Comparison of ENCODE assay signal across 21 cellular contexts in genomic region chr11:116231540-116231939, GRCh38.
"Had no signal": no experiment of that assay in that cellular context is flagged by ENCODE, and none has a peak within 500 bp of the region (broad histone marks: within the 10 kb centered on the region; RNA-seq: fewer than 3 reads in every experiment).

No MANE protein-coding gene starts in this region.

- ATAC-seq: activated CD8-positive, alpha-beta T cell treated with anti-CD3 and anti-CD28 coated beads, Interleukin-2, amount 10 ng/mL, durations not matched to agents 7 days and 5 days; activated naive CD4-positive, alpha-beta T cell treated with anti-CD3 and anti-CD28 coated beads, Interleukin-2, amount 50 U/mL, for 72 hours; natural killer cell treated with Interleukin-12 subunit alpha and Interleukin-12 subunit beta and Interleukin-15 and Interleukin-18, amount 100 ng/mL, for 72 hours; right cardiac atrium; stimulated activated naive CD8-positive, alpha-beta T cell treated with anti-CD3 and anti-CD28 coated beads, Interleukin-15, Interleukin-2, amounts not matched to agents 100 U/mL and 50 U/mL, for 24 hours had no signal

- H3K9me3 Mint-ChIP-seq: natural killer cell treated with Interleukin-12 subunit alpha and Interleukin-12 subunit beta and Interleukin-15 and Interleukin-18, amount 100 ng/mL, for 72 hours had no signal

- H3K27ac ChIP-seq: ascending aorta, hepatocyte, left ventricle myocardium inferior, neutrophil, ovary, thyroid gland had no signal

- H3K4me3 Mint-ChIP-seq: activated CD8-positive, alpha-beta T cell treated with anti-CD3 and anti-CD28 coated beads, Interleukin-2, amount 10 ng/mL, durations not matched to agents 7 days and 5 days; natural killer cell treated with Interleukin-12 subunit alpha and Interleukin-12 subunit beta and Interleukin-15 and Interleukin-18, amount 100 ng/mL, for 72 hours had no signal

- H3K27me3 ChIP-seq: ascending aorta, neutrophil, ovary, thyroid gland had no signal

- H3K9me3 ChIP-seq: ascending aorta, left ventricle myocardium inferior, neutrophil, ovary, thyroid gland had no signal

- H3K36me3 Mint-ChIP-seq: activated naive CD4-positive, alpha-beta T cell treated with anti-CD3 and anti-CD28 coated beads, Interleukin-2, amount 50 U/mL, for 72 hours; natural killer cell treated with Interleukin-12 subunit alpha and Interleukin-12 subunit beta and Interleukin-15 and Interleukin-18, amount 100 ng/mL, for 72 hours had no signal

- H3K27ac Mint-ChIP-seq: activated CD8-positive, alpha-beta T cell treated with anti-CD3 and anti-CD28 coated beads, Interleukin-2, amount 10 ng/mL, durations not matched to agents 7 days and 5 days; activated naive CD4-positive, alpha-beta T cell treated with anti-CD3 and anti-CD28 coated beads, Interleukin-2, amount 50 U/mL, for 72 hours; natural killer cell treated with Interleukin-12 subunit alpha and Interleukin-12 subunit beta and Interleukin-15 and Interleukin-18, amount 100 ng/mL, for 72 hours had no signal

- DNase-seq: activated CD4-positive, alpha-beta T cell treated with anti-CD3 and anti-CD28 coated beads for 1 hour; activated CD4-positive, alpha-beta T cell treated with anti-CD3 and anti-CD28 coated beads, Interleukin-2, amount 50 U/mL, for 1 hour; activated CD8-positive, alpha-beta T cell treated with anti-CD3 and anti-CD28 coated beads, Interleukin-2, amount 10 ng/mL, durations not matched to agents 7 days and 5 days; central memory CD4-positive, alpha-beta T cell; dermis blood vessel endothelial cell; effector CD8-positive, alpha-beta T cell; erythroblast; foreskin melanocyte; glutamatergic neuron; left ventricle myocardium inferior; ovary; right cardiac atrium; stimulated activated CD4-positive, alpha-beta T cell treated with anti-CD3 and anti-CD28 coated beads, Interleukin-4, amount 100 ng/mL, for 4 hours; stimulated activated naive CD8-positive, alpha-beta T cell treated with anti-CD3 and anti-CD28 coated beads, Interleukin-15, Interleukin-2, amounts not matched to agents 100 U/mL and 50 U/mL, for 24 hours; T-helper 9 cell; thyroid gland had no signal

- H3K36me3 ChIP-seq: ascending aorta, left ventricle myocardium inferior, neutrophil, ovary, thyroid gland had no signal

- H3K4me1 ChIP-seq: ascending aorta, thyroid gland had no signal

- H3K4me3 ChIP-seq: ascending aorta, hepatocyte, left ventricle myocardium inferior, ovary, thyroid gland had no signal
